Comparison of ENCODE assay signal across 13 cellular contexts in genomic region chr13:46166947-46167610, GRCh38. TPM values are rescaled to one million over a fixed set of nuclear protein-coding genes. Genes with fewer than 3 reads are reported as not detected.
DNase-seq lines count a peak whose midpoint lies in the region; ATAC-seq and TF ChIP-seq lines count a peak whose summit lies in the region.
"Had no signal": no experiment of that assay in that cellular context is flagged by ENCODE, and none has a peak within 500 bp of the region (broad histone marks: within the 10 kb centered on the region; RNA-seq: fewer than 3 reads in every experiment).

No MANE protein-coding gene starts in this region.

- no peak overlapping the region for H3K27ac ChIP-seq in foreskin keratinocyte
- H3K27ac ChIP-seq: gastroesophageal sphincter had no signal

- no peaks in the 10 kb centered on the region for H3K27me3 Mint-ChIP-seq in activated T-cell treated with anti-CD3 and anti-CD28 coated beads, Interleukin-2, amount 50 U/mL, for 4 hours (ENCODE audit: low read depth)
- H3K27me3 Mint-ChIP-seq in activated naive CD8-positive, alpha-beta T cell treated with anti-CD3 and anti-CD28 coated beads, Interleukin-2, amount 50 U/mL, for 24 hours: no peaks in the 10 kb centered on the region

- TF ChIP-seq CTCF in NB4 (IDR thresholded peaks at IDR 0.05; ENCODE audit: low read depth, low read length): no peak
- TF ChIP-seq CTCF in foreskin keratinocyte (conservative IDR thresholded peaks at IDR 0.05): no peak

- H3K9me3 Mint-ChIP-seq in activated T-cell treated with anti-CD3 and anti-CD28 coated beads, Interleukin-2, amount 50 U/mL, for 4 hours: no peaks in the 10 kb centered on the region
- H3K9me3 Mint-ChIP-seq in activated naive CD8-positive, alpha-beta T cell treated with anti-CD3 and anti-CD28 coated beads, Interleukin-2, amount 50 U/mL, for 24 hours: no peaks in the 10 kb centered on the region
- no peaks in the 10 kb centered on the region for H3K9me3 Mint-ChIP-seq in stimulated activated effector memory CD8-positive, alpha-beta T cell treated with anti-CD3 and anti-CD28 coated beads, Interleukin-12 subunit alpha, Interleukin-12 subunit beta, amount 100 ng/mL, for 72 hours

- no peak for TF ChIP-seq POLR2A in NB4 (IDR thresholded peaks at IDR 0.05; ENCODE audit: extremely low read depth, insufficient read length)

- peaks cover 85% of the 10 kb centered on the region for H3K4me1 Mint-ChIP-seq in activated T-cell treated with anti-CD3 and anti-CD28 coated beads, Interleukin-2, amount 50 U/mL, for 4 hours (ENCODE audit: low read depth)
- peaks cover 89% of the 10 kb centered on the region for H3K4me1 Mint-ChIP-seq in activated naive CD8-positive, alpha-beta T cell treated with anti-CD3 and anti-CD28 coated beads, Interleukin-2, amount 50 U/mL, for 24 hours
- H3K4me1 Mint-ChIP-seq in stimulated activated effector memory CD8-positive, alpha-beta T cell treated with anti-CD3 and anti-CD28 coated beads, Interleukin-12 subunit alpha, Interleukin-12 subunit beta, amount 100 ng/mL, for 72 hours: peaks cover 86% of the 10 kb centered on the region

- H3K4me3 Mint-ChIP-seq in activated T-cell treated with anti-CD3 and anti-CD28 coated beads, Interleukin-2, amount 50 U/mL, for 4 hours: peak overlapping the region; percentile 71
- H3K4me3 Mint-ChIP-seq in activated naive CD8-positive, alpha-beta T cell treated with anti-CD3 and anti-CD28 coated beads, Interleukin-2, amount 50 U/mL, for 24 hours: peak overlapping the region; percentile 92
- H3K4me3 Mint-ChIP-seq in stimulated activated effector memory CD8-positive, alpha-beta T cell treated with anti-CD3 and anti-CD28 coated beads, Interleukin-12 subunit alpha, Interleukin-12 subunit beta, amount 100 ng/mL, for 72 hours: peak overlapping the region; percentile 89

- H3K27me3 ChIP-seq in foreskin keratinocyte: peaks cover 9% of the 10 kb centered on the region

- no peak for DNase-seq in activated T-cell treated with anti-CD3 and anti-CD28 coated beads, Interleukin-2, amount 50 U/mL, for 4 hours
- no peak for DNase-seq in activated T-cell treated with anti-CD3 and anti-CD28 coated beads for 4 hours
- peak; percentile 47 for DNase-seq in NB4 (ENCODE audit: low read depth)
- no peak for DNase-seq in activated naive CD8-positive, alpha-beta T cell treated with anti-CD3 and anti-CD28 coated beads, Interleukin-2, amount 50 U/mL, for 24 hours
- no peak for DNase-seq in stimulated activated effector memory CD8-positive, alpha-beta T cell treated with anti-CD3 and anti-CD28 coated beads, Interleukin-12 subunit alpha, Interleukin-12 subunit beta, amount 100 ng/mL, for 72 hours (ENCODE audit: low spot score in 2 of 2)
- DNase-seq in foreskin keratinocyte: no peak
- DNase-seq: HCEC 1CT; NCI-H1092; stimulated activated CD4-positive, alpha-beta T cell treated with anti-CD3 and anti-CD28 coated beads, Interleukin-2, amount 100 ng/mL, for 24 hours had no signal

- ATAC-seq in activated T-cell treated with anti-CD3 and anti-CD28 coated beads, Interleukin-2, amount 50 U/mL, for 4 hours: no peak
- no peak for ATAC-seq in activated naive CD8-positive, alpha-beta T cell treated with anti-CD3 and anti-CD28 coated beads, Interleukin-2, amount 50 U/mL, for 24 hours
- no peak for ATAC-seq in stimulated activated effector memory CD8-positive, alpha-beta T cell treated with anti-CD3 and anti-CD28 coated beads, Interleukin-12 subunit alpha, Interleukin-12 subunit beta, amount 100 ng/mL, for 72 hours
- ATAC-seq in foreskin keratinocyte (no peak), HG03280 (IDR thresholded peaks at IDR 0.05; ENCODE audit: unreplicated experiment) (no peak), HG02759 (IDR thresholded peaks at IDR 0.05; ENCODE audit: unreplicated experiment) (no peak)
- ATAC-seq: gastroesophageal sphincter had no signal

- H3K4me3 ChIP-seq in NB4 (ENCODE audit: low read depth, low read length): peak overlapping the region; percentile 58
- H3K4me3 ChIP-seq: gastroesophageal sphincter had no signal

- H3K27ac Mint-ChIP-seq in activated naive CD8-positive, alpha-beta T cell treated with anti-CD3 and anti-CD28 coated beads, Interleukin-2, amount 50 U/mL, for 24 hours: peak overlapping the region; percentile 96
- peak overlapping the region; percentile 88 for H3K27ac Mint-ChIP-seq in stimulated activated effector memory CD8-positive, alpha-beta T cell treated with anti-CD3 and anti-CD28 coated beads, Interleukin-12 subunit alpha, Interleukin-12 subunit beta, amount 100 ng/mL, for 72 hours

- H3K36me3 Mint-ChIP-seq in activated T-cell treated with anti-CD3 and anti-CD28 coated beads, Interleukin-2, amount 50 U/mL, for 4 hours (ENCODE audit: insufficient read depth): peaks cover 30% of the 10 kb centered on the region
- peaks cover 59% of the 10 kb centered on the region for H3K36me3 Mint-ChIP-seq in activated naive CD8-positive, alpha-beta T cell treated with anti-CD3 and anti-CD28 coated beads, Interleukin-2, amount 50 U/mL, for 24 hours (ENCODE audit: low read depth)
- H3K36me3 Mint-ChIP-seq in stimulated activated effector memory CD8-positive, alpha-beta T cell treated with anti-CD3 and anti-CD28 coated beads, Interleukin-12 subunit alpha, Interleukin-12 subunit beta, amount 100 ng/mL, for 72 hours: peaks cover 96% of the 10 kb centered on the region

- H3K4me1 ChIP-seq in foreskin keratinocyte: peaks cover 5% of the 10 kb centered on the region
- H3K4me1 ChIP-seq: gastroesophageal sphincter had no signal

RNA-seq across cellular contexts. Expression of gene LCP1, which starts 14.9 kb away (rescaled TPM):
- 100 to 1,000 TPM; 617 to 663 (median 631) TPM for total RNA-seq in activated T-cell treated with anti-CD3 and anti-CD28 coated beads, Interleukin-2, amount 50 U/mL, for 4 hours
- total RNA-seq in foreskin keratinocyte: 4.7 and 105 TPM in 2 replicates
- polyA plus RNA-seq in foreskin keratinocyte: 2.2 and 47.6 TPM in 2 replicates
- total RNA-seq: HT-29 had no signal

RNA-seq across cellular contexts. Expression of gene LRRC63, which starts 44.6 kb away (rescaled TPM):
- total RNA-seq in activated T-cell treated with anti-CD3 and anti-CD28 coated beads, Interleukin-2, amount 50 U/mL, for 4 hours: under 1 TPM in 1 of 3 donors, not detected in 2; 0.16 TPM
- total RNA-seq in foreskin keratinocyte: not detected in 2 replicates
- 0.02 TPM in 1 of 2 replicates, not detected in the other for polyA plus RNA-seq in foreskin keratinocyte
- total RNA-seq: gastroesophageal sphincter, HT-29 had no signal
